Comparison of ENCODE assay signal across 2 cellular contexts in genomic region chr5:65111961-65112658, GRCh38.
TF ChIP-seq lines count a peak whose summit lies in the region.

No MANE protein-coding gene starts in this region.

TF ChIP-seq in IMR-90, 13 proteins besides CTCF, POLR2A, EP300 and RAD21:
- TF ChIP-seq MAZ (IDR thresholded peaks at IDR 0.05; ENCODE audit: borderline replicate concordance, low read depth, low read length) (no peak), MAFK (IDR thresholded peaks at IDR 0.05; ENCODE audit: low read depth, low read length) (no peak), SMC3 (IDR thresholded peaks at IDR 0.05; ENCODE audit: low read depth, low read length) (no peak), USF2 (IDR thresholded peaks at IDR 0.05; ENCODE audit: low read depth, low read length) (no peak), NFE2L2 (IDR thresholded peaks at IDR 0.05; ENCODE audit: low read depth, low read length) (no peak), RCOR1 (IDR thresholded peaks at IDR 0.05; ENCODE audit: insufficient replicate concordance, low read length) (no peak), BHLHE40 (IDR thresholded peaks at IDR 0.05; ENCODE audit: low read depth, low read length) (no peak)

TF ChIP-seq in SK-N-SH, 30 proteins besides CTCF, POLR2A, EP300 and RAD21:
- TF ChIP-seq, protein P1, sequence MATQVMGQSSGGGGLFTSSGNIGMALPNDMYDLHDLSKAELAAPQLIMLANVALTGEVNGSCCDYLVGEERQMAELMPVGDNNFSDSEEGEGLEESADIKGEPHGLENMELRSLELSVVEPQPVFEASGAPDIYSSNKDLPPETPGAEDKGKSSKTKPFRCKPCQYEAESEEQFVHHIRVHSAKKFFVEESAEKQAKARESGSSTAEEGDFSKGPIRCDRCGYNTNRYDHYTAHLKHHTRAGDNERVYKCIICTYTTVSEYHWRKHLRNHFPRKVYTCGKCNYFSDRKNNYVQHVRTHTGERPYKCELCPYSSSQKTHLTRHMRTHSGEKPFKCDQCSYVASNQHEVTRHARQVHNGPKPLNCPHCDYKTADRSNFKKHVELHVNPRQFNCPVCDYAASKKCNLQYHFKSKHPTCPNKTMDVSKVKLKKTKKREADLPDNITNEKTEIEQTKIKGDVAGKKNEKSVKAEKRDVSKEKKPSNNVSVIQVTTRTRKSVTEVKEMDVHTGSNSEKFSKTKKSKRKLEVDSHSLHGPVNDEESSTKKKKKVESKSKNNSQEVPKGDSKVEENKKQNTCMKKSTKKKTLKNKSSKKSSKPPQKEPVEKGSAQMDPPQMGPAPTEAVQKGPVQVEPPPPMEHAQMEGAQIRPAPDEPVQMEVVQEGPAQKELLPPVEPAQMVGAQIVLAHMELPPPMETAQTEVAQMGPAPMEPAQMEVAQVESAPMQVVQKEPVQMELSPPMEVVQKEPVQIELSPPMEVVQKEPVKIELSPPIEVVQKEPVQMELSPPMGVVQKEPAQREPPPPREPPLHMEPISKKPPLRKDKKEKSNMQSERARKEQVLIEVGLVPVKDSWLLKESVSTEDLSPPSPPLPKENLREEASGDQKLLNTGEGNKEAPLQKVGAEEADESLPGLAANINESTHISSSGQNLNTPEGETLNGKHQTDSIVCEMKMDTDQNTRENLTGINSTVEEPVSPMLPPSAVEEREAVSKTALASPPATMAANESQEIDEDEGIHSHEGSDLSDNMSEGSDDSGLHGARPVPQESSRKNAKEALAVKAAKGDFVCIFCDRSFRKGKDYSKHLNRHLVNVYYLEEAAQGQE (IDR thresholded peaks at IDR 0.05; ENCODE audit: low read depth, low read length): no peak
- TF ChIP-seq YY1 (IDR thresholded peaks at IDR 0.05; ENCODE audit: low read depth) (no peak), SMC3 (IDR thresholded peaks at IDR 0.05; ENCODE audit: low read depth, low read length) (no peak), POLR2AphosphoS5 (IDR thresholded peaks at IDR 0.05; ENCODE audit: low read depth, low read length) (no peak), EZH2phosphoT487 (IDR thresholded peaks at IDR 0.05; ENCODE audit: borderline replicate concordance, low read depth) (no peak), GATA2 (CRISPR knock-in tag; IDR thresholded peaks at IDR 0.05) (no peak), RXRA (IDR thresholded peaks at IDR 0.05; ENCODE audit: borderline replicate concordance, low read depth) (no peak), USF2 (IDR thresholded peaks at IDR 0.05; ENCODE audit: borderline replicate concordance, low read depth, low read length) (no peak), MXI1 (IDR thresholded peaks at IDR 0.05; ENCODE audit: low read depth, low read length) (no peak), JUND (IDR thresholded peaks at IDR 0.05) (no peak), TEAD4 (IDR thresholded peaks at IDR 0.05; ENCODE audit: borderline replicate concordance, insufficient read depth) (no peak), NRF1 (IDR thresholded peaks at IDR 0.05; ENCODE audit: low read depth, low read length) (no peak), SIN3A (IDR thresholded peaks at IDR 0.05; ENCODE audit: borderline replicate concordance, low read depth, low read length) (no peak), RFX5 (IDR thresholded peaks at IDR 0.05; ENCODE audit: low read length) (no peak), ELF1 (IDR thresholded peaks at IDR 0.05) (no peak), IRF3 (IDR thresholded peaks at IDR 0.05; ENCODE audit: low read depth, low read length) (no peak), GABPA (IDR thresholded peaks at IDR 0.05; ENCODE audit: low read depth) (no peak)
- TF ChIP-seq, protein P2, sequence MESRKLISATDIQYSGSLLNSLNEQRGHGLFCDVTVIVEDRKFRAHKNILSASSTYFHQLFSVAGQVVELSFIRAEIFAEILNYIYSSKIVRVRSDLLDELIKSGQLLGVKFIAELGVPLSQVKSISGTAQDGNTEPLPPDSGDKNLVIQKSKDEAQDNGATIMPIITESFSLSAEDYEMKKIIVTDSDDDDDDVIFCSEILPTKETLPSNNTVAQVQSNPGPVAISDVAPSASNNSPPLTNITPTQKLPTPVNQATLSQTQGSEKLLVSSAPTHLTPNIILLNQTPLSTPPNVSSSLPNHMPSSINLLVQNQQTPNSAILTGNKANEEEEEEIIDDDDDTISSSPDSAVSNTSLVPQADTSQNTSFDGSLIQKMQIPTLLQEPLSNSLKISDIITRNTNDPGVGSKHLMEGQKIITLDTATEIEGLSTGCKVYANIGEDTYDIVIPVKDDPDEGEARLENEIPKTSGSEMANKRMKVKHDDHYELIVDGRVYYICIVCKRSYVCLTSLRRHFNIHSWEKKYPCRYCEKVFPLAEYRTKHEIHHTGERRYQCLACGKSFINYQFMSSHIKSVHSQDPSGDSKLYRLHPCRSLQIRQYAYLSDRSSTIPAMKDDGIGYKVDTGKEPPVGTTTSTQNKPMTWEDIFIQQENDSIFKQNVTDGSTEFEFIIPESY (IDR thresholded peaks at IDR 0.05; ENCODE audit: borderline replicate concordance, low read depth): no peak
- TF ChIP-seq, protein P3, sequence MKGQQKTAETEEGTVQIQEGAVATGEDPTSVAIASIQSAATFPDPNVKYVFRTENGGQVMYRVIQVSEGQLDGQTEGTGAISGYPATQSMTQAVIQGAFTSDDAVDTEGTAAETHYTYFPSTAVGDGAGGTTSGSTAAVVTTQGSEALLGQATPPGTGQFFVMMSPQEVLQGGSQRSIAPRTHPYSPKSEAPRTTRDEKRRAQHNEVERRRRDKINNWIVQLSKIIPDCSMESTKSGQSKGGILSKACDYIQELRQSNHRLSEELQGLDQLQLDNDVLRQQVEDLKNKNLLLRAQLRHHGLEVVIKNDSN (IDR thresholded peaks at IDR 0.05; ENCODE audit: borderline replicate concordance, low read depth): no peak
